Comparison of ENCODE assay signal across 17 cellular contexts in genomic region chr5:180469586-180469865, GRCh38. TPM values are rescaled to one million over a fixed set of nuclear protein-coding genes. Genes with fewer than 3 reads are reported as not detected.
A peak's percentile ranks its signal among the peaks of the same experiment; 100 is the strongest.
DNase-seq lines count a peak whose midpoint lies in the region; ATAC-seq and TF ChIP-seq lines count a peak whose summit lies in the region.
"Had no signal": no experiment of that assay in that cellular context is flagged by ENCODE, and none has a peak within 500 bp of the region (broad histone marks: within the 10 kb centered on the region; RNA-seq: fewer than 3 reads in every experiment).

No MANE protein-coding gene starts in this region.

- no peaks in the 10 kb centered on the region for H3K4me1 Mint-ChIP-seq in activated naive CD8-positive, alpha-beta T cell treated with anti-CD3 and anti-CD28 coated beads, Interleukin-2, amount 50 U/mL, for 24 hours
- peaks cover 3% of the 10 kb centered on the region for H3K4me1 Mint-ChIP-seq in activated naive CD8-positive, alpha-beta T cell treated with anti-CD3 and anti-CD28 coated beads for 36 hours
- peaks cover 6% of the 10 kb centered on the region for H3K4me1 Mint-ChIP-seq in stimulated activated effector memory CD8-positive, alpha-beta T cell treated with anti-CD3 and anti-CD28 coated beads, Interleukin-12 subunit alpha, Interleukin-12 subunit beta, amount 100 ng/mL, for 72 hours
- H3K4me1 Mint-ChIP-seq: CD14-positive monocyte had no signal

- DNase-seq in activated naive CD8-positive, alpha-beta T cell treated with anti-CD3 and anti-CD28 coated beads, Interleukin-2, amount 50 U/mL, for 24 hours: no peak
- DNase-seq in activated naive CD8-positive, alpha-beta T cell treated with anti-CD3 and anti-CD28 coated beads for 36 hours: no peak
- DNase-seq in ecto neural progenitor cell (ENCODE audit: low spot score) (peak; percentile 32), anterior cingulate cortex (lab: John Stamatoyannopoulos, UW) (no peak)
- DNase-seq in stimulated activated effector memory CD8-positive, alpha-beta T cell treated with anti-CD3 and anti-CD28 coated beads, Interleukin-12 subunit alpha, Interleukin-12 subunit beta, amount 100 ng/mL, for 72 hours (ENCODE audit: low spot score in 2 of 2): no peak
- DNase-seq: 8988T; CD4-positive, alpha-beta memory T cell; DMS153; DMS79; GDM1; GOT3; H7 had no signal

- POLR2A ChIA-PET in HEK293 (lab: Yijun Ruan, JAX): no interaction called here

- H3K36me3 Mint-ChIP-seq in activated naive CD8-positive, alpha-beta T cell treated with anti-CD3 and anti-CD28 coated beads, Interleukin-2, amount 50 U/mL, for 24 hours (ENCODE audit: low read depth): no peaks in the 10 kb centered on the region
- H3K36me3 Mint-ChIP-seq in activated naive CD8-positive, alpha-beta T cell treated with anti-CD3 and anti-CD28 coated beads for 36 hours: no peaks in the 10 kb centered on the region
- H3K36me3 Mint-ChIP-seq in stimulated activated effector memory CD8-positive, alpha-beta T cell treated with anti-CD3 and anti-CD28 coated beads, Interleukin-12 subunit alpha, Interleukin-12 subunit beta, amount 100 ng/mL, for 72 hours: no peaks in the 10 kb centered on the region
- H3K36me3 Mint-ChIP-seq: CD14-positive monocyte; CD4-positive, alpha-beta memory T cell had no signal

- ATAC-seq in activated naive CD8-positive, alpha-beta T cell treated with anti-CD3 and anti-CD28 coated beads, Interleukin-2, amount 50 U/mL, for 24 hours: peak; percentile 48
- peak; percentile 45 for ATAC-seq in stimulated activated effector memory CD8-positive, alpha-beta T cell treated with anti-CD3 and anti-CD28 coated beads, Interleukin-12 subunit alpha, Interleukin-12 subunit beta, amount 100 ng/mL, for 72 hours
- no peak for ATAC-seq in HG02571 (IDR thresholded peaks at IDR 0.05; ENCODE audit: unreplicated experiment)
- ATAC-seq: HCT116 had no signal

- no peak overlapping the region for H3K4me3 ChIP-seq in HEK293 (ENCODE audit: low read depth, low read length)
- H3K4me3 ChIP-seq: BLaER1 had no signal

- H3K27me3 Mint-ChIP-seq in activated naive CD8-positive, alpha-beta T cell treated with anti-CD3 and anti-CD28 coated beads, Interleukin-2, amount 50 U/mL, for 24 hours: peaks cover 5% of the 10 kb centered on the region
- H3K27me3 Mint-ChIP-seq in activated naive CD8-positive, alpha-beta T cell treated with anti-CD3 and anti-CD28 coated beads for 36 hours: peaks cover 8% of the 10 kb centered on the region

- H3K27ac ChIP-seq in HEK293 (ENCODE audit: extremely low read depth, low read depth, low read length): no peak overlapping the region
- H3K27ac ChIP-seq: BLaER1 had no signal

- no peaks in the 10 kb centered on the region for H3K9me3 ChIP-seq in HEK293 (ENCODE audit: control insufficient read depth, insufficient read depth, low read depth, low read length)

- H3K9me3 Mint-ChIP-seq in activated naive CD8-positive, alpha-beta T cell treated with anti-CD3 and anti-CD28 coated beads, Interleukin-2, amount 50 U/mL, for 24 hours: no peaks in the 10 kb centered on the region
- H3K9me3 Mint-ChIP-seq in activated naive CD8-positive, alpha-beta T cell treated with anti-CD3 and anti-CD28 coated beads for 36 hours: no peaks in the 10 kb centered on the region
- no peaks in the 10 kb centered on the region for H3K9me3 Mint-ChIP-seq in stimulated activated effector memory CD8-positive, alpha-beta T cell treated with anti-CD3 and anti-CD28 coated beads, Interleukin-12 subunit alpha, Interleukin-12 subunit beta, amount 100 ng/mL, for 72 hours
- H3K9me3 Mint-ChIP-seq: CD4-positive, alpha-beta memory T cell had no signal

- CTCF ChIA-PET in HEK293 (lab: Yijun Ruan, JAX): interaction anchor here (0.6 to 4.1 kb wide), 4 partner anchors 13 to 268 kb away, joined by 3 to 47 read pairs (median 12); no protein-coding TSS in a partner anchor

- no peak overlapping the region for H3K27ac Mint-ChIP-seq in activated naive CD8-positive, alpha-beta T cell treated with anti-CD3 and anti-CD28 coated beads, Interleukin-2, amount 50 U/mL, for 24 hours
- no peak overlapping the region for H3K27ac Mint-ChIP-seq in activated naive CD8-positive, alpha-beta T cell treated with anti-CD3 and anti-CD28 coated beads for 36 hours
- H3K27ac Mint-ChIP-seq in stimulated activated effector memory CD8-positive, alpha-beta T cell treated with anti-CD3 and anti-CD28 coated beads, Interleukin-12 subunit alpha, Interleukin-12 subunit beta, amount 100 ng/mL, for 72 hours: no peak overlapping the region
- H3K27ac Mint-ChIP-seq: CD4-positive, alpha-beta memory T cell had no signal

- H3K4me1 ChIP-seq in HEK293 (ENCODE audit: control insufficient read depth, insufficient read depth, low read length): no peaks in the 10 kb centered on the region

- TF ChIP-seq CTCF in HEK293 (tag by site-specific recombination; IDR thresholded peaks at IDR 0.05): no peak

- no peaks in the 10 kb centered on the region for H3K36me3 ChIP-seq in HEK293 (ENCODE audit: control insufficient read depth in 2 of 2, insufficient read depth in 1 of 2, low read length in 2 of 2)
- H3K36me3 ChIP-seq: BLaER1 had no signal

- no peak overlapping the region for H3K4me3 Mint-ChIP-seq in activated naive CD8-positive, alpha-beta T cell treated with anti-CD3 and anti-CD28 coated beads, Interleukin-2, amount 50 U/mL, for 24 hours
- H3K4me3 Mint-ChIP-seq in activated naive CD8-positive, alpha-beta T cell treated with anti-CD3 and anti-CD28 coated beads for 36 hours: no peak overlapping the region
- H3K4me3 Mint-ChIP-seq in stimulated activated effector memory CD8-positive, alpha-beta T cell treated with anti-CD3 and anti-CD28 coated beads, Interleukin-12 subunit alpha, Interleukin-12 subunit beta, amount 100 ng/mL, for 72 hours: no peak overlapping the region
- H3K4me3 Mint-ChIP-seq: CD14-positive monocyte; CD4-positive, alpha-beta memory T cell had no signal

TF ChIP-seq in HEK293, 187 proteins besides CTCF, POLR2A, EP300 and RAD21:
- TF ChIP-seq TRIM28 (IDR thresholded peaks at IDR 0.05; ENCODE audit: borderline replicate concordance, low read length) (no peak), SALL2 (tag by site-specific recombination; IDR thresholded peaks at IDR 0.05; ENCODE audit: borderline replicate concordance) (no peak), ZNF138 (tag by site-specific recombination; IDR thresholded peaks at IDR 0.05; ENCODE audit: borderline replicate concordance) (no peak), ZFHX2 (tag by site-specific recombination; conservative IDR thresholded peaks at IDR 0.05) (peak; percentile 70), ZFP37 (tag by site-specific recombination; IDR thresholded peaks at IDR 0.05) (no peak), ZNF350 (tag by site-specific recombination; IDR thresholded peaks at IDR 0.05) (no peak), ZNF768 (tag by site-specific recombination; IDR thresholded peaks at IDR 0.05) (no peak), EGR2 (tag by site-specific recombination; IDR thresholded peaks at IDR 0.05; ENCODE audit: low read depth) (peak; percentile 42; the same call in 1 of the 2 replicates), ZNF792 (tag by site-specific recombination; IDR thresholded peaks at IDR 0.05) (no peak), ZNF843 (tag by site-specific recombination; IDR thresholded peaks at IDR 0.05) (no peak), ZBTB26 (tag by site-specific recombination; optimal IDR thresholded peaks at IDR 0.05) (no peak), BCL11A (tag by site-specific recombination; IDR thresholded peaks at IDR 0.05; ENCODE audit: low read depth) (no peak), ZNF169 (tag by site-specific recombination; IDR thresholded peaks at IDR 0.05) (no peak), SP3 (tag by site-specific recombination; IDR thresholded peaks at IDR 0.05) (no peak), ZNF488 (tag by site-specific recombination; IDR thresholded peaks at IDR 0.05) (no peak)
TF ChIP-seq in HEK293: peak in this region for 2.

RNA-seq across cellular contexts. Expression of gene CNOT6, which starts 24.7 kb away (rescaled TPM):
- total RNA-seq in activated naive CD8-positive, alpha-beta T cell treated with anti-CD3 and anti-CD28 coated beads for 36 hours: 10 to 100 TPM; 35.4 to 37.5 TPM
